ENCODE assay signal across 15 cellular contexts in the genomic region with DNA sequence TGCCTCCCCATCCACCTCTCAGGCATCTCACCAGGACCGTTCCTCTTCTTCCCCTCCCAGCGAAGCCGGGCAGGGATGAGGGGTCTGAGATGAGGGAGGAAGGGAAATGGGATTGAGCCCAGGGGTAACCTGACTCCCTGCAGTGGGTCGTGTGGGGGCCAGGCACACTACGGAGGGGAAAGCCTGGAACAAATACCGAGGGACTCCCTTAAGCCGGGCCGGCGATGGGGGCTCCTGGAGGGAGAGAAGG. TPM values are rescaled to one million over a fixed set of nuclear protein-coding genes. Genes with fewer than 3 reads are reported as not detected.
DNase-seq lines count a peak whose midpoint lies in the region; ATAC-seq, FAIRE-seq and TF ChIP-seq lines count a peak whose summit lies in the region.
"Had no signal": no experiment of that assay in that cellular context is flagged by ENCODE, and none has a peak within 500 bp of the region (broad histone marks: within the 10 kb centered on the region; RNA-seq: fewer than 3 reads in every experiment).

No MANE protein-coding gene starts in this region.

- no peak for ATAC-seq in K562
- ATAC-seq in GM19023 (IDR thresholded peaks at IDR 0.05; ENCODE audit: unreplicated experiment) = no peak
- no peak for ATAC-seq in natural killer cell treated with Interleukin-12 subunit alpha and Interleukin-12 subunit beta and Interleukin-15 and Interleukin-18, amount 100 ng/mL, for 72 hours
- ATAC-seq: PC-3 had no signal

- peaks cover 2% of the 10 kb centered on the region for H3K9me1 ChIP-seq in K562 (ENCODE audit: control insufficient read depth, insufficient read depth, low read length)

- no peak overlapping the region; the same call in 2 of the 3 replicates for H3K27ac ChIP-seq in K562 (ENCODE audit: extremely low read depth, low read depth, low read length)
- peak overlapping the region; percentile 13 for H3K27ac ChIP-seq in iPS-20b (ENCODE audit: low read length)

- in situ Hi-C loops in K562 (cut with MboI) = no loop called here

- DNase-seq in H7 (peak; percentile 78), K562 (ENCODE audit: extremely low read depth in 1 of 4, low spot score in 3 of 4) (no peak), retina (peak; percentile 49), SW480 (ENCODE audit: low spot score) (no peak), SKM-1 (lab: John Stamatoyannopoulos, UW; ENCODE audit: unreplicated experiment) (no peak)
- DNase-seq in natural killer cell treated with Interleukin-12 subunit alpha and Interleukin-12 subunit beta and Interleukin-15 and Interleukin-18, amount 100 ng/mL, for 72 hours (ENCODE audit: low spot score) = no peak
- DNase-seq: activated CD4-positive, alpha-beta memory T cell treated with anti-CD3 and anti-CD28 coated beads, Interleukin-2, amount 10 ng/mL, durations not matched to agents 7 days and 5 days; cortex of kidney; NCI-H187 treated with DMSO at 0.1 percent for 48 hours; NCI-H524; occipital lobe had no signal

- no peak overlapping the region for H3K4me2 ChIP-seq in K562 (ENCODE audit: insufficient read depth, low read length)

- H3K27ac Mint-ChIP-seq in natural killer cell treated with Interleukin-12 subunit alpha and Interleukin-12 subunit beta and Interleukin-15 and Interleukin-18, amount 100 ng/mL, for 72 hours = no peak overlapping the region
- H3K27ac Mint-ChIP-seq: activated CD4-positive, alpha-beta memory T cell treated with anti-CD3 and anti-CD28 coated beads, Interleukin-2, amount 10 ng/mL, durations not matched to agents 7 days and 5 days had no signal

- H3K4me1 Mint-ChIP-seq in natural killer cell treated with Interleukin-12 subunit alpha and Interleukin-12 subunit beta and Interleukin-15 and Interleukin-18, amount 100 ng/mL, for 72 hours (ENCODE audit: low read depth in 2 of 2) = no peaks in the 10 kb centered on the region
- H3K4me1 Mint-ChIP-seq: activated CD4-positive, alpha-beta memory T cell treated with anti-CD3 and anti-CD28 coated beads, Interleukin-2, amount 10 ng/mL, durations not matched to agents 7 days and 5 days had no signal

- H3K9me3 Mint-ChIP-seq in natural killer cell treated with Interleukin-12 subunit alpha and Interleukin-12 subunit beta and Interleukin-15 and Interleukin-18, amount 100 ng/mL, for 72 hours = no peaks in the 10 kb centered on the region
- H3K9me3 Mint-ChIP-seq: activated CD4-positive, alpha-beta memory T cell treated with anti-CD3 and anti-CD28 coated beads, Interleukin-2, amount 10 ng/mL, durations not matched to agents 7 days and 5 days had no signal

- H3K9me3 ChIP-seq in K562 (replicated peaks; ENCODE audit: control insufficient read depth, insufficient read depth, low read depth, low read length) (no peaks in the 10 kb centered on the region), iPS-20b (ENCODE audit: insufficient read depth, low read depth, low read length) (no peaks in the 10 kb centered on the region)

- no peaks in the 10 kb centered on the region for H4K20me1 ChIP-seq in K562 (replicated peaks; ENCODE audit: control insufficient read depth, insufficient read depth, low read length)

- no peak for FAIRE-seq in K562 (lab: Jason Lieb, UNC)

- H2AFZ ChIP-seq in K562 (ENCODE audit: low read depth, low read length) = peak overlapping the region; percentile 79

- TF ChIP-seq EP300 in K562 (IDR thresholded peaks at IDR 0.05; ENCODE audit: low read length) = no peak

- TF ChIP-seq POLR2A in K562 (conservative IDR thresholded peaks at IDR 0.05) = no peak

- WGBS in K562 (ENCODE audit: insufficient coverage, low coverage, missing lambda C conversion rate) = 80% methylated on average over 1 of the region's 9 CpGs

- intact Hi-C loops in K562 (cut with micrococcal nuclease) = loop anchor here (1.0 kb wide), 1 partner anchor 31 kb away; no protein-coding TSS in a partner anchor

- H3K27me3 ChIP-seq in H7 (ENCODE audit: control insufficient read depth, insufficient read depth, low read length) (peaks cover 13% of the 10 kb centered on the region), K562 (ENCODE audit: control insufficient read depth in 2 of 2, insufficient read depth in 2 of 2, low read length in 2 of 2) (no peaks in the 10 kb centered on the region), iPS-20b (ENCODE audit: insufficient read depth, low read length) (peaks cover 45% of the 10 kb centered on the region)

- TF ChIP-seq CTCF in K562 (IDR thresholded peaks at IDR 0.05 in 2 of 3, conservative IDR thresholded peaks at IDR 0.05 in 1 of 3; ENCODE audit: insufficient read depth in 2 of 3, low read depth in 1 of 3, low read length in 3 of 3) = no peak

- TF ChIP-seq RAD21 in K562 (CRISPR knock-in tag; conservative IDR thresholded peaks at IDR 0.05 in 1 of 2, IDR thresholded peaks at IDR 0.05 in 1 of 2) = no peak

- H3K4me3 ChIP-seq in H7 (ENCODE audit: insufficient read depth, low read depth, low read length) (peak overlapping the region; percentile 36), K562 (no peak overlapping the region), iPS-20b (ENCODE audit: low read length) (peak overlapping the region; percentile 63)

- POLR2A ChIA-PET in K562 (lab: Yijun Ruan, JAX) = no interaction called here

- CTCF ChIA-PET in K562 (lab: Yijun Ruan, JAX; ENCODE audit: low intra/inter-chr PET ratio) = interaction anchor here (2.4 kb wide), 1 partner anchor 31 kb away, joined by 21 read pairs; no protein-coding TSS in a partner anchor

- H3K9ac ChIP-seq in K562 (ENCODE audit: insufficient read depth in 1 of 2, low read depth in 2 of 2, low read length in 2 of 2) (peak overlapping the region in 1 of 2 experiments; percentile 17; a peak in 1 of 4 replicates), iPS-20b (ENCODE audit: low read depth, low read length) (peak overlapping the region; percentile 69)

- peaks cover 22 to 25% of the 10 kb centered on the region in 2 donors for H3K27me3 Mint-ChIP-seq in natural killer cell treated with Interleukin-12 subunit alpha and Interleukin-12 subunit beta and Interleukin-15 and Interleukin-18, amount 100 ng/mL, for 72 hours

- H3K79me2 ChIP-seq in K562 (ENCODE audit: control insufficient read depth, insufficient read depth, low read length) = no peaks in the 10 kb centered on the region

- H3K4me3 Mint-ChIP-seq in natural killer cell treated with Interleukin-12 subunit alpha and Interleukin-12 subunit beta and Interleukin-15 and Interleukin-18, amount 100 ng/mL, for 72 hours = no peak overlapping the region
- H3K4me3 Mint-ChIP-seq: activated CD4-positive, alpha-beta memory T cell treated with anti-CD3 and anti-CD28 coated beads, Interleukin-2, amount 10 ng/mL, durations not matched to agents 7 days and 5 days had no signal

- H3K36me3 ChIP-seq in H7 (replicated peaks; ENCODE audit: control insufficient read depth, insufficient read depth, low read length) = no peaks in the 10 kb centered on the region
- no peaks in the 10 kb centered on the region for H3K36me3 ChIP-seq in K562 (ENCODE audit: control insufficient read depth, insufficient read depth, low read length)
- H3K36me3 ChIP-seq in iPS-20b (ENCODE audit: insufficient read depth, low read depth, low read length) = no peaks in the 10 kb centered on the region

- H3K36me3 Mint-ChIP-seq in natural killer cell treated with Interleukin-12 subunit alpha and Interleukin-12 subunit beta and Interleukin-15 and Interleukin-18, amount 100 ng/mL, for 72 hours = no peaks in the 10 kb centered on the region

- peaks cover 6 to 23% of the 10 kb centered on the region in 2 experiments; a peak in 4 of 5 replicates for H3K4me1 ChIP-seq in K562 (replicated peaks in 1 of 2; ENCODE audit: control insufficient read depth in 2 of 2, insufficient read depth in 2 of 2, low read length in 2 of 2)
- H3K4me1 ChIP-seq in iPS-20b (ENCODE audit: insufficient read depth, low read length) = peaks cover 3% of the 10 kb centered on the region; the same call in 1 of the 2 replicates

- BruUV-seq in K562 (replicated peaks; lab: Mats Ljungman, UMichigan) = no TSS peak

RNA-seq across cellular contexts. Expression of gene SPEG, which starts 0.2 kb away (rescaled TPM):
- total RNA-seq in H7 (2014; rRNA removed; shearing (Covaris generic)) = 25.3 and 27.4 TPM in 2 replicates
- total RNA-seq in K562 (2011; cell fraction: chromatin; rRNA removed; ENCODE audit: low replicate concordance) = 12.1 and 39.1 TPM in 2 replicates
- 23.0 and 26.8 TPM in 2 replicates for total RNA-seq in K562 (2011; cell fraction: nucleolus; rRNA removed)
- 15.2 and 19.2 TPM in 2 replicates for total RNA-seq in K562 (2011; cell fraction: nucleoplasm; rRNA removed)
- total RNA-seq in K562 (2014; rRNA removed) = 3.9 and 6.0 TPM in 2 replicates
- total RNA-seq in K562 (2014; rRNA removed; fragmentation: Illumina TruSeq; extraction: Trizol) = 1.3 and 1.5 TPM in 2 replicates
- total RNA-seq in K562 (2015; rRNA removed; fragmentation: Illumina TruSeq; extraction: Trizol) = 3.0 and 3.7 TPM in 2 replicates
- 6.0 and 8.7 TPM in 2 replicates for total RNA-seq in K562 (2021)
- 6.3 and 6.5 TPM in 2 replicates for polyA plus RNA-seq in K562 (2011; rRNA removed)
- 4.6 and 12.1 TPM in 2 replicates for polyA plus RNA-seq in K562 (2011; cell fraction: cytosol; rRNA removed)
- 24.5 and 70.3 TPM in 2 replicates for polyA plus RNA-seq in K562 (2011; cell fraction: nucleus; rRNA removed)
- polyA plus RNA-seq in K562 (2012) = 9.4 and 12.8 TPM in 2 replicates
- 2.4 and 5.5 TPM in 2 replicates for polyA plus RNA-seq in K562 (2014; fragmentation: Illumina TruSeq; extraction: Trizol)
- polyA plus RNA-seq in K562 (2014; fragmentation: Nextera tagmentation; extraction: Ambion mirVana) = 1 to 10 TPM in 1 of 2 experiments, under 1 TPM in 1; 0.49 to 1.3 TPM
- polyA plus RNA-seq in K562 (2014; rRNA removed) = 6.5 and 7.9 TPM in 2 replicates
- 1.5 and 2.0 TPM in 2 replicates for polyA minus RNA-seq in K562 (2011; rRNA and poly(A)+ RNA removed)
- 3.1 and 4.2 TPM in 2 replicates for polyA minus RNA-seq in K562 (2011; cell fraction: cytosol; rRNA and poly(A)+ RNA removed)
- 11.8 and 14.0 TPM in 2 replicates for polyA minus RNA-seq in K562 (2011; cell fraction: nucleus; rRNA and poly(A)+ RNA removed)
- under 1 TPM in 1 of 2 donors, not detected in 1; 0.86 TPM for total RNA-seq in natural killer cell treated with Interleukin-12 subunit alpha and Interleukin-12 subunit beta and Interleukin-15 and Interleukin-18, amount 100 ng/mL, for 72 hours

RNA-seq across cellular contexts. Expression of gene DES, which starts 16.2 kb away (rescaled TPM):
- 14.7 and 18.8 TPM in 2 replicates for total RNA-seq in H7 (2014; rRNA removed; shearing (Covaris generic))
- total RNA-seq in K562 (2011; cell fraction: chromatin; rRNA removed; ENCODE audit: low replicate concordance) = 4.9 and 11.0 TPM in 2 replicates
- 5.9 and 8.8 TPM in 2 replicates for total RNA-seq in K562 (2011; cell fraction: nucleolus; rRNA removed)
- total RNA-seq in K562 (2011; cell fraction: nucleoplasm; rRNA removed) = 5.4 and 9.5 TPM in 2 replicates
- 25.8 and 27.8 TPM in 2 replicates for total RNA-seq in K562 (2014; rRNA removed)
- total RNA-seq in K562 (2014; rRNA removed; fragmentation: Illumina TruSeq; extraction: Trizol) = 12.0 and 18.2 TPM in 2 replicates
- 28.3 and 29.1 TPM in 2 replicates for total RNA-seq in K562 (2015; rRNA removed; fragmentation: Illumina TruSeq; extraction: Trizol)
- total RNA-seq in K562 (2021) = 17.4 and 21.9 TPM in 2 replicates
- 17.0 and 58.9 TPM in 2 replicates for polyA plus RNA-seq in K562 (2011; rRNA removed)
- 13.4 and 60.3 TPM in 2 replicates for polyA plus RNA-seq in K562 (2011; cell fraction: cytosol; rRNA removed)
- polyA plus RNA-seq in K562 (2011; cell fraction: nucleus; rRNA removed) = 5.3 and 28.7 TPM in 2 replicates
- polyA plus RNA-seq in K562 (2012) = 21.4 and 54.5 TPM in 2 replicates
- 32.7 and 35.3 TPM in 2 replicates for polyA plus RNA-seq in K562 (2014; fragmentation: Illumina TruSeq; extraction: Trizol)
- polyA plus RNA-seq in K562 (2014; fragmentation: Nextera tagmentation; extraction: Ambion mirVana) = 1 to 10 TPM; 2.5 to 4.0 TPM
- polyA plus RNA-seq in K562 (2014; rRNA removed) = 21.2 and 25.1 TPM in 2 replicates
- 8.9 and 64.7 TPM in 2 replicates for polyA minus RNA-seq in K562 (2011; rRNA and poly(A)+ RNA removed)
- 5.5 and 26.3 TPM in 2 replicates for polyA minus RNA-seq in K562 (2011; cell fraction: cytosol; rRNA and poly(A)+ RNA removed)
- 3.0 and 5.9 TPM in 2 replicates for polyA minus RNA-seq in K562 (2011; cell fraction: nucleus; rRNA and poly(A)+ RNA removed)
- total RNA-seq in natural killer cell treated with Interleukin-12 subunit alpha and Interleukin-12 subunit beta and Interleukin-15 and Interleukin-18, amount 100 ng/mL, for 72 hours = not detected
- total RNA-seq: activated CD4-positive, alpha-beta memory T cell treated with anti-CD3 and anti-CD28 coated beads, Interleukin-2, amount 10 ng/mL, durations not matched to agents 7 days and 5 days; G401; PC-3 had no signal

RNA-seq across cellular contexts. Expression of gene DNPEP, which starts 46.7 kb away (rescaled TPM):
- 44.8 and 55.5 TPM in 2 replicates for total RNA-seq in H7 (2014; rRNA removed; shearing (Covaris generic))
- total RNA-seq in K562 (2011; cell fraction: chromatin; rRNA removed; ENCODE audit: low replicate concordance) = 68.2 and 175 TPM in 2 replicates
- total RNA-seq in K562 (2011; cell fraction: nucleolus; rRNA removed) = 98.4 and 99.9 TPM in 2 replicates
- total RNA-seq in K562 (2011; cell fraction: nucleoplasm; rRNA removed) = 71.9 and 73.9 TPM in 2 replicates
- 37.5 and 62.2 TPM in 2 replicates for total RNA-seq in K562 (2014; rRNA removed)
- total RNA-seq in K562 (2014; rRNA removed; fragmentation: Illumina TruSeq; extraction: Trizol) = 28.3 and 38.1 TPM in 2 replicates
- total RNA-seq in K562 (2015; rRNA removed; fragmentation: Illumina TruSeq; extraction: Trizol) = 44.0 and 45.5 TPM in 2 replicates
- 71.4 and 74.8 TPM in 2 replicates for total RNA-seq in K562 (2021)
- polyA plus RNA-seq in K562 (2011; rRNA removed) = 52.5 and 66.6 TPM in 2 replicates
- polyA plus RNA-seq in K562 (2011; cell fraction: cytosol; rRNA removed) = 71.9 and 131 TPM in 2 replicates
- 108 and 164 TPM in 2 replicates for polyA plus RNA-seq in K562 (2011; cell fraction: nucleus; rRNA removed)
- 78.1 and 85.3 TPM in 2 replicates for polyA plus RNA-seq in K562 (2012)
- polyA plus RNA-seq in K562 (2014; fragmentation: Illumina TruSeq; extraction: Trizol) = 45.2 and 68.1 TPM in 2 replicates
- polyA plus RNA-seq in K562 (2014; fragmentation: Nextera tagmentation; extraction: Ambion mirVana) = 10 to 100 TPM; 34.6 to 53.2 TPM
- polyA plus RNA-seq in K562 (2014; rRNA removed) = 61.3 and 70.4 TPM in 2 replicates
- polyA minus RNA-seq in K562 (2011; rRNA and poly(A)+ RNA removed) = 24.7 and 36.5 TPM in 2 replicates
- 31.6 and 35.3 TPM in 2 replicates for polyA minus RNA-seq in K562 (2011; cell fraction: cytosol; rRNA and poly(A)+ RNA removed)
- 27.1 and 36.2 TPM in 2 replicates for polyA minus RNA-seq in K562 (2011; cell fraction: nucleus; rRNA and poly(A)+ RNA removed)
- total RNA-seq in natural killer cell treated with Interleukin-12 subunit alpha and Interleukin-12 subunit beta and Interleukin-15 and Interleukin-18, amount 100 ng/mL, for 72 hours = 100 to 1,000 TPM in 1 of 2 donors, 10 to 100 TPM in 1; 85.3 to 116 TPM

Comparison
In these comparisons a context has a peak if more than half of its experiments do, and no peak if none do; other contexts are left out.
1. DNase-seq: peak in H7 (single experiment) and retina (single experiment); none in K562 (0 of 4), natural killer cell treated with Interleukin-12 subunit alpha and Interleukin-12 subunit beta and Interleukin-15 and Interleukin-18, amount 100 ng/mL, for 72 hours (single experiment), SW480 (single experiment) and SKM-1 (single experiment).
2. RNA of gene DES, which starts 16.2 kb away (total RNA-seq): 4.9 to 29.1 TPM in K562 and 14.7 to 18.8 TPM in H7; not detected in natural killer cell treated with Interleukin-12 subunit alpha and Interleukin-12 subunit beta and Interleukin-15 and Interleukin-18, amount 100 ng/mL, for 72 hours; every median in the first group is over 4 times any median in the second.